7 cellular contexts compared by ENCODE assay signal in the genomic region with DNA sequence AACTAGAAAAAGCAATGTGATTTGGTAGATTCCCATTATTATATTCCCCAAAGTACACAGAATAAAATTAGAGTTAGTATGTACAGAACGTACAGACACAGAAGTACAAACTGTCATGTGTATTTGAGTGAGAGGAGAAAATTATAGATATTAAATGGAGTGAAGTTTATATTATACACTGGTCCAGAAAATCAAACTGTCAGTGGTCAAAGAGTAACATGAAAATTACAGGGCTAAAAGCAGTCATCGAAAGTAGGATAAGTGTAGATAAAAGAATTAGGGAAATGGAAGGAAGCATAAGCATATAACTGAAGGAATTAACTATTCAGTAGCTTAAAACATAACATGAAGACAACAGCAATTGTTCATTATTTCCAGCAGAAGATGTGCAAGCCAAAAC. TPM values are rescaled to one million over a fixed set of nuclear protein-coding genes. Genes with fewer than 3 reads are reported as not detected.
"Had no signal": no experiment of that assay in that cellular context is flagged by ENCODE, and none has a peak within 500 bp of the region (broad histone marks: within the 10 kb centered on the region; RNA-seq: fewer than 3 reads in every experiment).

No MANE protein-coding gene starts in this region.

- H3K27me3 Mint-ChIP-seq: IgD-negative memory B cell had no signal

- H3K27ac ChIP-seq: HL-60 had no signal

- H3K27ac Mint-ChIP-seq: IgD-negative memory B cell had no signal

- ATAC-seq: HepG2, K562 had no signal

- H3K36me3 Mint-ChIP-seq: IgD-negative memory B cell had no signal

- H3K4me3 Mint-ChIP-seq: IgD-negative memory B cell had no signal

- H3K4me3 ChIP-seq: K562 had no signal

- DNase-seq: IMR-90 had no signal

RNA-seq across cellular contexts. Expression of gene SEL1L2, which starts 30.3 kb away (rescaled TPM):
- total RNA-seq: HepG2, HT-29, HT1080, IMR-90, K562 had no signal
- polyA plus RNA-seq: HepG2, IgD-negative memory B cell, IMR-90, K562 had no signal

RNA-seq across cellular contexts. Expression of gene MACROD2, which starts 35.2 kb away (rescaled TPM):
- total RNA-seq: IMR-90, K562 had no signal
- polyA plus RNA-seq: IMR-90, K562 had no signal
